In the genomic region with DNA sequence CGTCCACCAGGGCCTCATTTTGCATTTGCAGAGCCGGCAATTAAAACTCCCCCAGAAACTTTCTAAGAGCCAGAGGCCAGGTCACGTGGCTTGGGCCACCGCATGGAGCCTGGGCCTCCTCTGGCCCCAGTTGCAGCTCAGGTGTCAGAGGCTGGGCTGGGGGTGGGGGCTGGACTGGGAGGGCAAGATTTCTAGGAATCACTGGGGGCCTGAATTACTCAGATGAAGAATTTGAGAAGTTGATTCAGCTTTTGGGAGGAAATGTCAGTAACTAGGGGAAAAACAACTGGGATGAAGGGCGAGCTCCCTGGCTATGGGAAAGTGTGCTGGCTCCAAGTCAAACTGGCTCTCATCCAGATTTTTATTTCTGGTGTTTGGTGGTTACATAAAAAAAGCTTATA, we compare ENCODE assay signal across 11 cellular contexts.
DNase-seq lines count a peak whose midpoint lies in the region; ATAC-seq and TF ChIP-seq lines count a peak whose summit lies in the region.
"Had no signal": no experiment of that assay in that cellular context is flagged by ENCODE, and none has a peak within 500 bp of the region (broad histone marks: within the 10 kb centered on the region; RNA-seq: fewer than 3 reads in every experiment).

No MANE protein-coding gene starts in this region.

- BruUV-seq in A673 (replicated peaks; lab: Mats Ljungman, UMichigan) = no TSS peak

- CTCF ChIA-PET in A673 (lab: Charles Lee) = no interaction called here

- intact Hi-C loops in left ventricle myocardium inferior (cut with micrococcal nuclease) = no loop called here
- intact Hi-C loops in sigmoid colon (cut with DNase I) = no loop called here
- intact Hi-C loops in A673 (cut with micrococcal nuclease; ENCODE audit: unreplicated experiment) = no loop called here

- H3K27ac ChIP-seq in left ventricle myocardium inferior (replicated peaks) (peak overlapping the region; percentile 74), sigmoid colon (peak overlapping the region; percentile 60 to 76 (median 65)), A673 (ENCODE audit: low read depth, low read length, poor library complexity, severe bottlenecking) (no peak overlapping the region)

- POLR2A ChIA-PET in A673 (lab: Charles Lee; ENCODE audit: low non-redundant PET) = no interaction called here

- H3K4me1 ChIP-seq in left ventricle myocardium inferior = peaks cover 22% of the 10 kb centered on the region
- H3K4me1 ChIP-seq in sigmoid colon = peaks cover 0 to 18% (median 13%) of the 10 kb centered on the region in 4 donors
- H3K4me1 ChIP-seq in A673 (ENCODE audit: insufficient read depth, low read length, poor library complexity, severe bottlenecking) = no peaks in the 10 kb centered on the region

- H3K36me3 ChIP-seq in left ventricle myocardium inferior = no peaks in the 10 kb centered on the region
- H3K36me3 ChIP-seq in sigmoid colon = no peaks in the 10 kb centered on the region
- H3K36me3 ChIP-seq in A673 (ENCODE audit: insufficient read depth, low read length, poor library complexity, severe bottlenecking) = no peaks in the 10 kb centered on the region

- TF ChIP-seq CTCF in left ventricle myocardium inferior (IDR thresholded peaks at IDR 0.05; ENCODE audit: borderline replicate concordance) (no peak), sigmoid colon (IDR thresholded peaks at IDR 0.05) (no peak), A673 (conservative IDR thresholded peaks at IDR 0.05; ENCODE audit: low read depth, low read length) (no peak)

- H3K9me3 ChIP-seq in left ventricle myocardium inferior (replicated peaks) (no peaks in the 10 kb centered on the region), sigmoid colon (no peaks in the 10 kb centered on the region), A673 (ENCODE audit: low read depth, low read length, poor library complexity, severe bottlenecking) (no peaks in the 10 kb centered on the region)

- 67 to 68% methylated on average over 5 of the region's 5 CpGs for WGBS in sigmoid colon, 2 donors

- no peak for ATAC-seq in HG02973 (IDR thresholded peaks at IDR 0.05; ENCODE audit: unreplicated experiment)
- no peak for ATAC-seq in GM19023 (IDR thresholded peaks at IDR 0.05; ENCODE audit: unreplicated experiment)
- no peak for ATAC-seq in GM18520 (IDR thresholded peaks at IDR 0.05; ENCODE audit: unreplicated experiment)
- ATAC-seq: CD8-positive, alpha-beta T cell had no signal

- no peak for TF ChIP-seq EP300 in sigmoid colon (IDR thresholded peaks at IDR 0.05)

- no peaks in the 10 kb centered on the region for H3K27me3 ChIP-seq in left ventricle myocardium inferior (ENCODE audit: low read depth)
- H3K27me3 ChIP-seq in sigmoid colon = no peaks in the 10 kb centered on the region
- no peaks in the 10 kb centered on the region for H3K27me3 ChIP-seq in A673 (replicated peaks; ENCODE audit: insufficient read depth, low read depth, low read length, poor library complexity)

- TF ChIP-seq POLR2A in sigmoid colon (IDR thresholded peaks at IDR 0.05) = no peak

- DNase-seq in ELR (ENCODE audit: low read depth) (peak; percentile 3), amniotic epithelial cell (ENCODE audit: low read depth) (peak; percentile 55), left ventricle myocardium inferior (peak; percentile 48), sigmoid colon (peak; percentile 76), A673 (ENCODE audit: low spot score) (no peak)
- DNase-seq: CD8-positive, alpha-beta T cell; effector CD4-positive, alpha-beta T cell; Karpas-422 had no signal

- H3K4me3 ChIP-seq in left ventricle myocardium inferior = no peak overlapping the region
- no peak overlapping the region for H3K4me3 ChIP-seq in sigmoid colon
- no peak overlapping the region for H3K4me3 ChIP-seq in A673 (ENCODE audit: low read depth, low read length, poor library complexity, severe bottlenecking)
